ENCODE assay signal across 19 cellular contexts in genomic region chr5:169860585-169860984, GRCh38.
DNase-seq lines count a peak whose midpoint lies in the region; ATAC-seq, FAIRE-seq and TF ChIP-seq lines count a peak whose summit lies in the region.
"Had no signal": no experiment of that assay in that cellular context is flagged by ENCODE, and none has a peak within 500 bp of the region (broad histone marks: within the 10 kb centered on the region; RNA-seq: fewer than 3 reads in every experiment).

No MANE protein-coding gene starts in this region.

- no peak for TF ChIP-seq RAD21 in GM12878 (IDR thresholded peaks at IDR 0.05; ENCODE audit: insufficient read depth, low read depth, low read length)

- H3K27ac ChIP-seq in CD4-positive, alpha-beta T cell (ENCODE audit: low read depth, low read length), result no peak overlapping the region
- H3K27ac ChIP-seq in GM12878 (ENCODE audit: control insufficient read depth, insufficient read depth), result peak overlapping the region; percentile 57
- H3K27ac ChIP-seq: SJSA1, vagina had no signal

- no peak for TF ChIP-seq EP300 in GM12878 (IDR thresholded peaks at IDR 0.05; ENCODE audit: borderline replicate concordance in 1 of 2, control insufficient read depth in 1 of 2, low read depth in 2 of 2, low read length in 2 of 2)

- no peak for TF ChIP-seq POLR2A in GM12878 (IDR thresholded peaks at IDR 0.05; ENCODE audit: low read depth, low read length)
- no peak for TF ChIP-seq POLR2A in lower leg skin (IDR thresholded peaks at IDR 0.05)

- no peaks in the 10 kb centered on the region for H3K27me3 ChIP-seq in CD4-positive, alpha-beta T cell (ENCODE audit: control insufficient read depth, insufficient read depth, low read length)
- no peaks in the 10 kb centered on the region for H3K27me3 ChIP-seq in GM12878 (replicated peaks in 1 of 2; ENCODE audit: control insufficient read depth in 2 of 2, insufficient read depth in 2 of 2, low read length in 1 of 2)
- H3K27me3 ChIP-seq: SJSA1, vagina had no signal

- H3K4me1 ChIP-seq in GM12878 (ENCODE audit: control insufficient read depth, insufficient read depth, low read length), result 0 out of 2 replicates have a peak, but pooled peaks cover 3% of the 10 kb centered on the region
- H3K4me1 ChIP-seq: vagina had no signal

- no peak for DNase-seq in CD4-positive, alpha-beta T cell
- DNase-seq in GM12878 (ENCODE audit: low read depth, low spot score) (no peak), lower leg skin (ENCODE audit: low spot score in 2 of 2) (no peak), iPS-NIHi11 (ENCODE audit: low spot score) (no peak), ACHN (no peak), epidermal melanocyte (ENCODE audit: insufficient read length, low spot score) (no peak)
- DNase-seq: KBM-7, left colon, NCI-H1048, NCI-H2081, NCI-H510A treated with DMSO at 0.1 percent for 48 hours, OCI-M1, substantia nigra had no signal

- H3K9me3 ChIP-seq in CD4-positive, alpha-beta T cell (ENCODE audit: control insufficient read depth, low read length), result no peaks in the 10 kb centered on the region
- H3K9me3 ChIP-seq in GM12878 (replicated peaks; ENCODE audit: control insufficient read depth, insufficient read depth, low read length), result no peaks in the 10 kb centered on the region
- H3K9me3 ChIP-seq: SJSA1, vagina had no signal

- intact Hi-C loops in CD4-positive, alpha-beta T cell (cut with DNase I, micrococcal nuclease), result no loop called here
- intact Hi-C loops in GM12878 (cut with micrococcal nuclease; ENCODE audit: unreplicated experiment) (no loop called here), lower leg skin (cut with DNase I; ENCODE audit: low total_unique reads) (no loop called here)

- 40% methylated on average over 3 of the region's 3 CpGs for WGBS in GM12878 (ENCODE audit: insufficient coverage, insufficient replicate concordance, low lambda C conversion rate, missing lambda C conversion rate)
- WGBS in lower leg skin, 2 donors, result 58 to 63% methylated on average over 3 of the region's 3 CpGs

- H3K27me3 Mint-ChIP-seq in CD4-positive, alpha-beta T cell, result no peaks in the 10 kb centered on the region
- H3K27me3 Mint-ChIP-seq: activated naive CD8-positive, alpha-beta T cell had no signal

- H3K36me3 Mint-ChIP-seq in CD4-positive, alpha-beta T cell (ENCODE audit: low read depth), result peaks cover 79% of the 10 kb centered on the region

- H3K4me3 ChIP-seq in GM12878 (no peak overlapping the region), lower leg skin (ENCODE audit: low read depth, poor library complexity, severe bottlenecking) (no peak overlapping the region)
- H3K4me3 ChIP-seq: SJSA1, vagina had no signal

- peaks cover 38% of the 10 kb centered on the region for H3K4me1 Mint-ChIP-seq in CD4-positive, alpha-beta T cell (ENCODE audit: low read depth)

- ATAC-seq in CD4-positive, alpha-beta T cell (ENCODE audit: poor library complexity), result no peak
- ATAC-seq in GM18868 (IDR thresholded peaks at IDR 0.05; ENCODE audit: unreplicated experiment) (peak; percentile 62), HG02885 (IDR thresholded peaks at IDR 0.05; ENCODE audit: poor library complexity, unreplicated experiment) (peak; percentile 46), GM12878 (peak; percentile 70)
- ATAC-seq: left colon had no signal

- SMC1A ChIA-PET in GM12878 (lab: Charles Lee; ENCODE audit: uncharacterized antibody, unreplicated experiment), result interaction anchor here (0.8 to 3.3 kb wide), 12 partner anchors 9 to 189 kb away, joined by 3 to 12 read pairs (median 4); no protein-coding TSS in a partner anchor

- POLR2A ChIA-PET in CD4-positive, alpha-beta T cell (lab: Charles Lee), result no interaction called here
- POLR2A ChIA-PET in GM12878 (lab: Charles Lee), result interaction anchor here (0.5 kb wide), 1 partner anchor 14 kb away, joined by 4 read pairs; no protein-coding TSS in a partner anchor

- TF ChIP-seq CTCF in CD4-positive, alpha-beta T cell (IDR thresholded peaks at IDR 0.05), result no peak
- TF ChIP-seq CTCF in GM12878 (IDR thresholded peaks at IDR 0.05 in 2 of 3, conservative IDR thresholded peaks at IDR 0.05 in 1 of 3; ENCODE audit: control insufficient read depth in 2 of 3, extremely low read depth in 1 of 3, insufficient read depth in 1 of 3, low read depth in 3 of 3, low read length in 3 of 3) (no peak), lower leg skin (IDR thresholded peaks at IDR 0.05) (no peak)

- in situ Hi-C loops in GM12878 (cut with MboI) (no loop called here), ACHN (cut with HindIII; ENCODE audit: low pct_ligation_motif_present, low pct_unique_long_range_greater_than_20kb, low sequenced_read_pairs) (no loop called here)

- H2AFZ ChIP-seq in GM12878 (ENCODE audit: control insufficient read depth, low read depth, low read length), result no peak overlapping the region

- no peak for FAIRE-seq in GM12878 (lab: Jason Lieb, UNC)
- FAIRE-seq: colon had no signal

- CTCF ChIA-PET in CD4-positive, alpha-beta T cell (lab: Charles Lee), result no interaction called here
- CTCF ChIA-PET in GM12878 (lab: Yijun Ruan, JAX), result interaction anchor here (0.9 kb wide), 2 partner anchors 9 to 136 kb away, joined by 3 to 4 read pairs; no protein-coding TSS in a partner anchor

- no peaks in the 10 kb centered on the region; the same call in 1 of the 2 replicates for H3K79me2 ChIP-seq in GM12878 (ENCODE audit: control insufficient read depth, insufficient read depth, low read length)

- no peak overlapping the region for H3K4me2 ChIP-seq in GM12878 (ENCODE audit: control insufficient read depth, insufficient read depth)

- H3K36me3 ChIP-seq in GM12878 (ENCODE audit: control insufficient read depth in 2 of 2, insufficient read depth in 2 of 2, low read length in 1 of 2), result peaks cover 0 to 4% of the 10 kb centered on the region in 2 experiments; a peak in 2 of 4 replicates
- H3K36me3 ChIP-seq: SJSA1, vagina had no signal

- RAD21 ChIA-PET in GM12878 (lab: Charles Lee; ENCODE audit: unreplicated experiment), result interaction anchor here (1.2 to 2.1 kb wide), 5 partner anchors 8 to 97 kb away, joined by 3 to 9 read pairs (median 3); no protein-coding TSS in a partner anchor

- BruUV-seq in GM12878 (replicated peaks; lab: Mats Ljungman, UMichigan), result no TSS peak

- no peaks in the 10 kb centered on the region for H4K20me1 ChIP-seq in GM12878 (ENCODE audit: control insufficient read depth, insufficient read depth)

- H3K4me3 Mint-ChIP-seq in CD4-positive, alpha-beta T cell, result no peak overlapping the region
- H3K4me3 Mint-ChIP-seq: activated naive CD8-positive, alpha-beta T cell had no signal

- H3K27ac Mint-ChIP-seq in CD4-positive, alpha-beta T cell, result peak overlapping the region; percentile 39
- H3K27ac Mint-ChIP-seq: activated naive CD8-positive, alpha-beta T cell had no signal

- H3K9ac ChIP-seq in GM12878 (ENCODE audit: control insufficient read depth, insufficient read depth, low read length), result no peak overlapping the region

- H3K9me3 Mint-ChIP-seq in CD4-positive, alpha-beta T cell, result no peaks in the 10 kb centered on the region

TF ChIP-seq in GM12878, 131 proteins besides CTCF, POLR2A, EP300 and RAD21:
- TF ChIP-seq TARDBP (IDR thresholded peaks at IDR 0.05; ENCODE audit: borderline replicate concordance) (no peak), ZNF217 (IDR thresholded peaks at IDR 0.05) (no peak), RAD51 (IDR thresholded peaks at IDR 0.05) (peak; percentile 39; the same call in 1 of the 2 replicates), ELK1 (IDR thresholded peaks at IDR 0.05; ENCODE audit: low read depth, low read length) (no peak), MTA3 (IDR thresholded peaks at IDR 0.05; ENCODE audit: borderline replicate concordance, low read length) (no peak), TCF3 (IDR thresholded peaks at IDR 0.05; ENCODE audit: borderline replicate concordance, insufficient read depth, low read depth, low read length) (no peak), ZNF592 (IDR thresholded peaks at IDR 0.05) (0 out of 2 replicates have a peak, but pooled peaks have one; percentile 11)
TF ChIP-seq in GM12878: peak in this region for 2.
